ENCODE assay signal across 8 cellular contexts in genomic region chr11:119057000-119057769, GRCh38. TPM values are rescaled to one million over a fixed set of nuclear protein-coding genes. Genes with fewer than 3 reads are reported as not detected.
A peak's percentile ranks its signal among the peaks of the same experiment; 100 is the strongest.
DNase-seq lines count a peak whose midpoint lies in the region; ATAC-seq and TF ChIP-seq lines count a peak whose summit lies in the region.

Gene HYOU1 (minus strand): TSS chr11:119057205. CDS start chr11:119056160, 1,045 bp downstream.

- peaks cover 43% of the 10 kb centered on the region for H3K36me3 Mint-ChIP-seq in activated naive CD8-positive, alpha-beta T cell treated with anti-CD3 and anti-CD28 coated beads, Interleukin-2, amount 50 U/mL, for 24 hours (ENCODE audit: low read depth)

- H3K27ac Mint-ChIP-seq in activated naive CD8-positive, alpha-beta T cell treated with anti-CD3 and anti-CD28 coated beads, Interleukin-2, amount 50 U/mL, for 24 hours = peak within 1 kb of the TSS; percentile 94

- TF ChIP-seq CTCF in GM12873 (IDR thresholded peaks at IDR 0.05; ENCODE audit: insufficient read depth, low read depth, low read length, missing control alignments) = peak; percentile 26
- TF ChIP-seq CTCF in cardiac muscle cell (IDR thresholded peaks at IDR 0.05; ENCODE audit: low read depth, low read length) = peak; percentile 40
- TF ChIP-seq CTCF in transverse colon (IDR thresholded peaks at IDR 0.05) = peak in 3 of 5 experiments; percentile 17 to 46 (median 21)

- peak within 1 kb of the TSS; percentile 93 for H2BK120ac ChIP-seq in trophoblast cell (ENCODE audit: insufficient read depth, low read length, poor library complexity)

- H3K9me3 Mint-ChIP-seq in activated naive CD8-positive, alpha-beta T cell treated with anti-CD3 and anti-CD28 coated beads, Interleukin-2, amount 50 U/mL, for 24 hours = no peaks in the 10 kb centered on the region

- H3K36me3 ChIP-seq in cardiac muscle cell (peaks cover 26% of the 10 kb centered on the region), trophoblast cell (ENCODE audit: control insufficient read depth in 1 of 2, insufficient read depth in 2 of 2, low read length in 2 of 2) (peaks cover 25 to 33% of the 10 kb centered on the region in 2 experiments), transverse colon (peaks cover 0 to 25% (median 11%) of the 10 kb centered on the region in 4 donors)

- peak within 1 kb of the TSS; percentile 60 for H3K4ac ChIP-seq in trophoblast cell (ENCODE audit: low read depth, low read length)

- peaks cover 39% of the 10 kb centered on the region for H3K4me1 Mint-ChIP-seq in activated naive CD8-positive, alpha-beta T cell treated with anti-CD3 and anti-CD28 coated beads, Interleukin-2, amount 50 U/mL, for 24 hours

- H4K91ac ChIP-seq in trophoblast cell (ENCODE audit: low read depth, low read length) = peak within 1 kb of the TSS; percentile 87

- peak within 1 kb of the TSS; percentile 96 for H3K4me2 ChIP-seq in trophoblast cell (ENCODE audit: low read length)

- peak within 1 kb of the TSS; percentile 90 for H3K14ac ChIP-seq in trophoblast cell (ENCODE audit: low read length)

- no peak within 1 kb of the TSS for H2BK12ac ChIP-seq in trophoblast cell (ENCODE audit: low read length)

- peak within 1 kb of the TSS; percentile 95 for H3K4me3 Mint-ChIP-seq in activated naive CD8-positive, alpha-beta T cell treated with anti-CD3 and anti-CD28 coated beads, Interleukin-2, amount 50 U/mL, for 24 hours

- H3K79me1 ChIP-seq in trophoblast cell (ENCODE audit: low read length) = peaks cover 8% of the 10 kb centered on the region

- H3K9ac ChIP-seq in trophoblast cell (ENCODE audit: low read length) = peak within 1 kb of the TSS; percentile 71

- H3K27ac ChIP-seq in cardiac muscle cell (peak within 1 kb of the TSS; percentile 95), trophoblast cell (ENCODE audit: low read depth, low read length) (peak within 1 kb of the TSS; percentile 77), transverse colon (peak within 1 kb of the TSS; percentile 84 to 97 (median 90))

- peak within 1 kb of the TSS; percentile 78 for H2BK5ac ChIP-seq in trophoblast cell (ENCODE audit: low read depth, low read length, poor library complexity)

- no CpG with 5 or more reads among the region's 79 CpGs for WGBS in trophoblast cell (ENCODE audit: extremely low coverage, insufficient coverage, insufficient read length)
- 1% methylated on average over 48 of the region's 79 CpGs; no CpG with 5 or more reads in 1 of the 2 donors for whole genome bisulfite sequencing in transverse colon (ENCODE audit: low coverage in 1 of 2), 2 donors

- peak; percentile 82 for TF ChIP-seq POLR2A in transverse colon (IDR thresholded peaks at IDR 0.05)

- H3K27me3 Mint-ChIP-seq in activated naive CD8-positive, alpha-beta T cell treated with anti-CD3 and anti-CD28 coated beads, Interleukin-2, amount 50 U/mL, for 24 hours = no peaks in the 10 kb centered on the region

- peaks cover 8% of the 10 kb centered on the region for H3K79me2 ChIP-seq in trophoblast cell (ENCODE audit: control insufficient read depth, insufficient read depth, low read length, poor library complexity)

- in situ Hi-C loops in transverse colon (cut with MboI; ENCODE audit: low pct_ligation_motif_present in 1 of 4, low pct_unique_long_range_greater_than_20kb in 1 of 4, low sequenced_read_pairs in 3 of 4) = no loop called here

- no peaks in the 10 kb centered on the region for H3K9me3 ChIP-seq in cardiac muscle cell (ENCODE audit: low read depth)
- H3K9me3 ChIP-seq in trophoblast cell (ENCODE audit: insufficient read depth, low read depth, low read length) = peaks cover 1% of the 10 kb centered on the region
- no peaks in the 10 kb centered on the region for H3K9me3 ChIP-seq in transverse colon

- TF ChIP-seq EP300 in transverse colon (IDR thresholded peaks at IDR 0.05; ENCODE audit: low read depth) = no peak

- intact Hi-C loops in transverse colon (cut with DNase I; ENCODE audit: low total_unique reads) = no loop called here

- H3K4me3 ChIP-seq in cardiac muscle cell = peak within 1 kb of the TSS; percentile 99
- H3K4me3 ChIP-seq in trophoblast cell (ENCODE audit: low read depth, low read length) = peak within 1 kb of the TSS; percentile 82
- H3K4me3 ChIP-seq in transverse colon = peak within 1 kb of the TSS; percentile 65 to 92 (median 82)

- peak within 1 kb of the TSS; percentile 97 for H3K18ac ChIP-seq in trophoblast cell (ENCODE audit: low read length)

- H3K23ac ChIP-seq in trophoblast cell (ENCODE audit: low read length) = no peak within 1 kb of the TSS

- peak within 1 kb of the TSS; percentile 88 for H4K8ac ChIP-seq in trophoblast cell (ENCODE audit: low read depth, low read length)

- H3K27me3 ChIP-seq in cardiac muscle cell (no peaks in the 10 kb centered on the region), trophoblast cell (ENCODE audit: insufficient read depth, low read length) (no peaks in the 10 kb centered on the region), transverse colon (no peaks in the 10 kb centered on the region)

- peak; percentile 93 for ATAC-seq in HG02759 (IDR thresholded peaks at IDR 0.05; ENCODE audit: unreplicated experiment)
- ATAC-seq in activated naive CD8-positive, alpha-beta T cell treated with anti-CD3 and anti-CD28 coated beads, Interleukin-2, amount 50 U/mL, for 24 hours = peak; percentile 96

- H4K12ac ChIP-seq in trophoblast cell (ENCODE audit: low read depth, low read length) = peak within 1 kb of the TSS; percentile 86

- peak; percentile 96 to 99 (median 99) for DNase-seq in NCI-H1417 (lab: John Stamatoyannopoulos, UW)
- peak; percentile 85 to 94 for DNase-seq in SW 1271 (lab: John Stamatoyannopoulos, UW)
- DNase-seq in activated naive CD8-positive, alpha-beta T cell treated with anti-CD3 and anti-CD28 coated beads, Interleukin-2, amount 50 U/mL, for 24 hours = peak; percentile 99
- DNase-seq in cardiac muscle cell (ENCODE audit: low read depth in 1 of 2, low spot score in 1 of 2) = peak; percentile 98 to 99
- DNase-seq in trophoblast cell = peak; percentile 95 to 97
- peak; percentile 99 for DNase-seq in transverse colon

- peak within 1 kb of the TSS; percentile 89 for H2AFZ ChIP-seq in trophoblast cell (ENCODE audit: insufficient read depth, low read length, poor library complexity)

- H3K4me1 ChIP-seq in cardiac muscle cell (ENCODE audit: low read depth) (peaks cover 5% of the 10 kb centered on the region), trophoblast cell (ENCODE audit: control insufficient read depth in 1 of 2, insufficient read depth in 2 of 2, low read length in 2 of 2) (peaks cover 9 to 10% of the 10 kb centered on the region in 2 experiments), transverse colon (peaks cover 7 to 22% (median 19%) of the 10 kb centered on the region in 4 donors)

- H2AK5ac ChIP-seq in trophoblast cell (ENCODE audit: low read length) = peak within 1 kb of the TSS; percentile 42

RNA-seq across cellular contexts. Expression of gene HYOU1, which starts in this region (rescaled TPM):
- 103 and 187 TPM in 2 replicates for total RNA-seq in cardiac muscle cell
- 65.5 and 125 TPM in 2 replicates for polyA plus RNA-seq in cardiac muscle cell
- 230 and 246 TPM in 2 replicates for polyA plus RNA-seq in trophoblast cell (2013)
- total RNA-seq in transverse colon = 100 to 1,000 TPM in 1 of 4 donors, 10 to 100 TPM in 3; 46.4 to 131 (median 61.0) TPM

Comparison
In these comparisons a context has a peak if more than half of its experiments do, and no peak if none do; other contexts are left out.
1. Peak in every context shown above with its lines: DNase-seq, ATAC-seq, H3K4me3 ChIP-seq and H3K27ac ChIP-seq.